8 cellular contexts compared by ENCODE assay signal in the genomic region with DNA sequence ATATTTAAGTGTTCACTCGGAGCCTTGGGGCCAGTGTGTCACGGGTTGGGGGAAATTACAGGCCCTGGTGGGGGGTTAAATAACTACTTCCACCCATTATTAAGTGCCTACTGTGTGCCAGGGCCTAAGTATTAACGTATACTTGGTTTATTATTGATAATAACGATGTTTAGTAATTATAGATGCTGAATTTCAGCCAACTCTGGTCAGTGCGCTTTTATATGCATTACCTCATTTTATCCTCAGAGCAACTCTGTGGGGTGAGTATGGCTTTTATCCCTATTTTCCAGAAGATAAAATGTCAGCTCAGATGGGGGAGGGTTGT. TPM values are rescaled to one million over a fixed set of nuclear protein-coding genes. Genes with fewer than 3 reads are reported as not detected.
DNase-seq lines count a peak whose midpoint lies in the region; ATAC-seq and TF ChIP-seq lines count a peak whose summit lies in the region.

No MANE protein-coding gene starts in this region.

- H3K9me3 Mint-ChIP-seq in H9 = peaks cover 3 to 5% of the 10 kb centered on the region in 2 experiments; a peak in 1 of 5 replicates
- H3K9me3 Mint-ChIP-seq in stimulated activated naive B cell treated with anti-CD40 and anti-IgM and Interleukin-4, amounts not matched to agents 10 μg/mL and 1 μg/mL and 100 μg/mL, for 72 hours = no peaks in the 10 kb centered on the region

- no peak overlapping the region for H4K8ac ChIP-seq in H9 (replicated peaks; ENCODE audit: insufficient read length, low read depth, low read length)

- H3K23ac ChIP-seq in H9 (ENCODE audit: insufficient read length, low read depth, low read length) = no peak overlapping the region

- H2BK20ac ChIP-seq in H9 (ENCODE audit: low read depth, low read length, poor library complexity, severe bottlenecking) = no peak overlapping the region

- H3K36me3 ChIP-seq in WERI-Rb-1 (no peaks in the 10 kb centered on the region), hepatocyte (replicated peaks; ENCODE audit: insufficient read depth, low read depth) (no peaks in the 10 kb centered on the region)

- H3K18ac ChIP-seq in H9 (ENCODE audit: insufficient read length, low read depth, low read length) = no peak overlapping the region

- DNase-seq in H9 = no peak
- DNase-seq in WERI-Rb-1 = no peak
- no peak for DNase-seq in hepatocyte (ENCODE audit: low spot score)
- DNase-seq in skeletal muscle cell (ENCODE audit: low read depth) = no peak
- DNase-seq in superior temporal gyrus (ENCODE audit: extremely low spot score) = no peak
- no peak for DNase-seq in stimulated activated naive B cell treated with anti-CD40 and anti-IgM and Interleukin-4, amounts not matched to agents 10 μg/mL and 1 μg/mL and 100 μg/mL, for 72 hours
- no peak for DNase-seq in NCI-H1930 (lab: John Stamatoyannopoulos, UW)
- no peak for DNase-seq in GF-D8 (lab: John Stamatoyannopoulos, UW)

- H3K9me2 ChIP-seq in hepatocyte (replicated peaks; ENCODE audit: insufficient read depth) = no peaks in the 10 kb centered on the region

- H2BK15ac ChIP-seq in H9 (ENCODE audit: low read depth, low read length) = no peak overlapping the region

- no peak overlapping the region for H4K91ac ChIP-seq in H9 (ENCODE audit: insufficient read length, low read depth, low read length)

- H3K23me2 ChIP-seq in H9 (ENCODE audit: insufficient read length, low read depth, low read length, poor library complexity, severe bottlenecking) = peaks cover 7% of the 10 kb centered on the region

- H3K14ac ChIP-seq in H9 (ENCODE audit: insufficient read depth, low read length) = no peak overlapping the region

- H3K4me3 ChIP-seq in WERI-Rb-1 (ENCODE audit: low read depth, low read length) (peak overlapping the region; percentile 88), hepatocyte (peak overlapping the region; percentile 90), skeletal muscle cell (ENCODE audit: low read depth, low read length) (peak overlapping the region; percentile 76)

- no peak overlapping the region for H4K5ac ChIP-seq in H9 (ENCODE audit: insufficient read length, low read depth, low read length)

- H3K36me3 Mint-ChIP-seq in H9 (ENCODE audit: insufficient read depth in 1 of 3, low read depth in 3 of 3) = peaks cover 0 to 10% (median 7%) of the 10 kb centered on the region in 3 experiments; a peak in 2 of 7 replicates
- no peaks in the 10 kb centered on the region for H3K36me3 Mint-ChIP-seq in stimulated activated naive B cell treated with anti-CD40 and anti-IgM and Interleukin-4, amounts not matched to agents 10 μg/mL and 1 μg/mL and 100 μg/mL, for 72 hours

- H3K27ac ChIP-seq in H9 (ENCODE audit: insufficient read length, low read depth, low read length) (no peak overlapping the region), WERI-Rb-1 (peak overlapping the region; percentile 74), hepatocyte (peak overlapping the region; percentile 97)

- no peaks in the 10 kb centered on the region; the same call in 1 of the 2 replicates for H3K4me1 ChIP-seq in H9 (ENCODE audit: insufficient read depth, low read length)
- H3K4me1 ChIP-seq in hepatocyte (ENCODE audit: insufficient read depth) = peaks cover 23% of the 10 kb centered on the region

- no peak overlapping the region for H3K9ac ChIP-seq in H9 (ENCODE audit: extremely low read depth, insufficient read length, low read length)

- no peak overlapping the region for H2AK5ac ChIP-seq in H9 (ENCODE audit: insufficient read length, low read length)

- H3K79me1 ChIP-seq in H9 (ENCODE audit: insufficient read depth, low read depth, low read length, poor library complexity, severe bottlenecking) = no peaks in the 10 kb centered on the region

- H3K4me3 Mint-ChIP-seq in H9 = peak overlapping the region; percentile 60 to 74
- H3K4me3 Mint-ChIP-seq in stimulated activated naive B cell treated with anti-CD40 and anti-IgM and Interleukin-4, amounts not matched to agents 10 μg/mL and 1 μg/mL and 100 μg/mL, for 72 hours = peak overlapping the region in 1 of 2 donors; percentile 73

- no peak overlapping the region for H2BK5ac ChIP-seq in H9 (ENCODE audit: insufficient read length, low read length)

- ATAC-seq in stimulated activated naive B cell treated with anti-CD40 and anti-IgM and Interleukin-4, amounts not matched to agents 10 μg/mL and 1 μg/mL and 100 μg/mL, for 72 hours (replicated peaks) = no peak

- H3K27ac Mint-ChIP-seq in H9 = no peak overlapping the region
- H3K27ac Mint-ChIP-seq in stimulated activated naive B cell treated with anti-CD40 and anti-IgM and Interleukin-4, amounts not matched to agents 10 μg/mL and 1 μg/mL and 100 μg/mL, for 72 hours = no peak overlapping the region

- no peak overlapping the region for H2BK12ac ChIP-seq in H9 (ENCODE audit: insufficient read length, low read depth, low read length)

- H3T11ph ChIP-seq in H9 (ENCODE audit: low read length) = no peak overlapping the region

- no peak overlapping the region for H2BK120ac ChIP-seq in H9 (ENCODE audit: low read depth, low read length, poor library complexity, severe bottlenecking)

- H3K4me2 ChIP-seq in H9 (ENCODE audit: insufficient read depth, insufficient read length, low read length) (peak overlapping the region; percentile 63), hepatocyte (peak overlapping the region; percentile 95)

- H3K4me1 Mint-ChIP-seq in H9 = peaks cover 15 to 23% of the 10 kb centered on the region in 2 experiments
- H3K4me1 Mint-ChIP-seq in stimulated activated naive B cell treated with anti-CD40 and anti-IgM and Interleukin-4, amounts not matched to agents 10 μg/mL and 1 μg/mL and 100 μg/mL, for 72 hours = peaks cover 8 to 14% of the 10 kb centered on the region in 2 donors

- TF ChIP-seq CTCF in H9 (conservative IDR thresholded peaks at IDR 0.05) (no peak), WERI-Rb-1 (IDR thresholded peaks at IDR 0.05; ENCODE audit: low read depth, low read length) (no peak), hepatocyte (IDR thresholded peaks at IDR 0.05; ENCODE audit: poor library complexity) (no peak)

- H2AFZ ChIP-seq in H9 (ENCODE audit: low read length) = no peak overlapping the region
- peak overlapping the region; percentile 95 for H2AFZ ChIP-seq in hepatocyte

- H3K4ac ChIP-seq in H9 (ENCODE audit: low read depth, low read length) = no peak overlapping the region

- H3K27me3 ChIP-seq in H9 (ENCODE audit: insufficient read depth, low read length) (no peaks in the 10 kb centered on the region), WERI-Rb-1 (ENCODE audit: insufficient read depth, low read depth, severe bottlenecking) (no peaks in the 10 kb centered on the region), hepatocyte (no peaks in the 10 kb centered on the region)

- H4K20me1 ChIP-seq in H9 (ENCODE audit: control insufficient read depth, insufficient read depth, insufficient read length) = no peaks in the 10 kb centered on the region
- H4K20me1 ChIP-seq in hepatocyte (ENCODE audit: insufficient read depth, poor library complexity, severe bottlenecking) = peaks cover 27% of the 10 kb centered on the region

- no peaks in the 10 kb centered on the region for H3K9me3 ChIP-seq in H9 (ENCODE audit: control insufficient read depth, low read depth, low read length)
- H3K9me3 ChIP-seq in WERI-Rb-1 (ENCODE audit: severe bottlenecking) = peaks cover 5% of the 10 kb centered on the region
- H3K9me3 ChIP-seq in hepatocyte (ENCODE audit: low read depth) = no peaks in the 10 kb centered on the region

- no CpG with 5 or more reads among the region's 5 CpGs for WGBS in H9 (ENCODE audit: extremely low coverage, insufficient read length, low lambda C conversion rate)
- WGBS in hepatocyte (ENCODE audit: low lambda C conversion rate, missing lambda C conversion rate) = 21% methylated on average over 5 of the region's 5 CpGs

- no peaks in the 10 kb centered on the region; the same call in 1 of the 2 replicates for H3K79me2 ChIP-seq in H9 (ENCODE audit: insufficient read depth, low read length)
- H3K79me2 ChIP-seq in hepatocyte = peaks cover 38% of the 10 kb centered on the region

- no peak overlapping the region for H3K56ac ChIP-seq in H9 (ENCODE audit: insufficient read length, low read depth, low read length)

- peaks cover 30% of the 10 kb centered on the region for H3K27me3 Mint-ChIP-seq in H9 (ENCODE audit: low read depth)
- peaks cover 4 to 18% of the 10 kb centered on the region in 2 donors for H3K27me3 Mint-ChIP-seq in stimulated activated naive B cell treated with anti-CD40 and anti-IgM and Interleukin-4, amounts not matched to agents 10 μg/mL and 1 μg/mL and 100 μg/mL, for 72 hours

RNA-seq across cellular contexts. Expression of a gene that starts 0.8 kb away (rescaled TPM):
- total RNA-seq in H9 (2021) (6.4 and 7.1 TPM in 2 replicates), hepatocyte (33.7 and 34.7 TPM in 2 replicates)
- polyA plus RNA-seq in hepatocyte = 31.1 and 33.5 TPM in 2 replicates

RNA-seq across cellular contexts. Expression of a gene that starts 42.1 kb away (rescaled TPM):
- 28.9 and 30.9 TPM in 2 replicates for total RNA-seq in H9 (2021)
- total RNA-seq in hepatocyte = 25.7 and 34.6 TPM in 2 replicates
- polyA plus RNA-seq in hepatocyte = 25.8 and 26.1 TPM in 2 replicates
